Comparison of ENCODE assay signal across 17 cellular contexts in genomic region chr5:204966-205670, GRCh38. TPM values are rescaled to one million over a fixed set of nuclear protein-coding genes. Genes with fewer than 3 reads are reported as not detected.
"Had no signal": no experiment of that assay in that cellular context is flagged by ENCODE, and none has a peak within 500 bp of the region (broad histone marks: within the 10 kb centered on the region; RNA-seq: fewer than 3 reads in every experiment).

No MANE protein-coding gene starts in this region.

- H3K4me2 ChIP-seq: hepatocyte, neural progenitor cell had no signal

- H3K9ac ChIP-seq: neural progenitor cell had no signal

- DNase-seq: activated CD4-positive, alpha-beta T cell treated with anti-CD3 and anti-CD28 coated beads for 48 hours; activated CD8-positive, alpha-beta T cell treated with anti-CD3 and anti-CD28 coated beads for 36 hours; activated naive CD8-positive, alpha-beta T cell treated with anti-CD3 and anti-CD28 coated beads for 36 hours; activated T-cell treated with anti-CD3 and anti-CD28 coated beads, Interleukin-2, amount 50 U/mL, for 48 hours; amygdala; body of pancreas; cerebellar nuclear complex; effector memory CD4-positive, alpha-beta T cell; ovary; sigmoid colon; spleen had no signal

- H3K4me3 ChIP-seq: body of pancreas, hepatocyte, neural progenitor cell, ovary, sigmoid colon, spleen had no signal

- H3K27ac ChIP-seq: body of pancreas, hepatocyte, neural progenitor cell, ovary, spleen had no signal

- H3K9me3 ChIP-seq: body of pancreas, ovary, sigmoid colon, spleen had no signal

- H3K27me3 ChIP-seq: body of pancreas, hepatocyte, neural progenitor cell, ovary, sigmoid colon, spleen had no signal

- H3K36me3 ChIP-seq: neural progenitor cell, ovary had no signal

- H3K4me1 ChIP-seq: body of pancreas had no signal

- ATAC-seq: activated CD8-positive, alpha-beta T cell treated with anti-CD3 and anti-CD28 coated beads for 36 hours; body of pancreas had no signal

- H2AFZ ChIP-seq: hepatocyte, neural progenitor cell had no signal

RNA-seq across cellular contexts. Expression of gene LRRC14B, which starts 13.8 kb away (rescaled TPM):
- total RNA-seq: body of pancreas, epithelial cell of proximal tubule, hepatocyte, kidney epithelial cell, lower leg skin, pulmonary artery endothelial cell, spleen had no signal
- polyA plus RNA-seq: sigmoid colon had no signal
